Comparison of ENCODE assay signal across 16 cellular contexts in the genomic region with DNA sequence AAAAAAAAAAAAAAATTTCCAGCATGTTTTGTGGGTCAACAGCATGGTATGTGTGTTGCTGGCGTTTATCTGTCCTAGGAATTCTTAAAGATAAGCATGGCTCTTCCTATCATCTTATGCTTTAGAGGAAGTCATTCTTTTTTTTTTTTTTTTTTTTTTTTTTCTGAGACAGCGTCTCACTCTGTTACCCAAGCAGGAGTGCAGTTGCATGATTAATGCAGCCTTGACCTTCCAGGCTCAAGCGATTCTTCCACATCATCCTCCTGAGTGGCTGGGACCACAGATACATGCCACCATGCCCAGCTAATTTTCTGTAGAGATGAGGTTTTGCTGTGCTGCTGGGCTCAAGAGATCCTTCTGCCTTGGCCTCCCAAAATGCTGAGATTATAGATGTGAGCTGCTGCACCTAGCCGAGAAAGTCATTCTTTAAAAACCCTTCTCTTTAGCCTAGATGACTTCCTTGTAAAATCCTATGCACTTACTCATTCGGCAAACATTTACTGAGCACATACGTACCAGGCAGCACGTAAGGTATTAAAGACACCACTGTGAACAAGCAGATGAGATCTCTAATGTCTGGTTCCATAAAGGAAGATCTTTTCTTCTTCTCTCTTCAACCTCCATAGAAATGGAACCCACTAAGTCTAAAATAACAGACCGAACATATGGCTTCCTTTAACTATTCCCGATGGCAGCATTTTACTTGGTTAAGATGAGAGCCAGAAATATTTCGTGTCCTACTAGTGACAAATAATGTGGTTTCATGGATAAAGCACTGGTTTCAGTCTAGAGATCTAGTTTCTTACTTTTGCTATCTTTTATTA.
A peak's percentile ranks its signal among the peaks of the same experiment; 100 is the strongest.
DNase-seq lines count a peak whose midpoint lies in the region; ATAC-seq, FAIRE-seq and TF ChIP-seq lines count a peak whose summit lies in the region.
"Had no signal": no experiment of that assay in that cellular context is flagged by ENCODE, and none has a peak within 500 bp of the region (broad histone marks: within the 10 kb centered on the region; RNA-seq: fewer than 3 reads in every experiment).

No MANE protein-coding gene starts in this region.

- intact Hi-C loops in endothelial cell of umbilical vein (cut with micrococcal nuclease): no loop called here

- TF ChIP-seq CTCF in endothelial cell of umbilical vein (IDR thresholded peaks at IDR 0.05; ENCODE audit: extremely low read depth in 1 of 2, insufficient read depth in 1 of 2, low read depth in 1 of 2, low read length in 2 of 2): no peak

- H3K27ac Mint-ChIP-seq in natural killer cell treated with Interleukin-12 subunit alpha and Interleukin-12 subunit beta and Interleukin-15 and Interleukin-18, amount 100 ng/mL, for 72 hours: no peak overlapping the region
- H3K27ac Mint-ChIP-seq: activated T-cell treated with anti-CD3 and anti-CD28 coated beads, Interleukin-2, amount 50 U/mL, for 24 hours; brain had no signal

- no peak for TF ChIP-seq POLR2A in endothelial cell of umbilical vein (IDR thresholded peaks at IDR 0.05; ENCODE audit: low read depth, low read length)

- dilution Hi-C loops in endothelial cell of umbilical vein (cut with MboI; ENCODE audit: extremely low pct_ligation_motif_present, low sequenced_read_pairs): no loop called here

- H3K4me1 ChIP-seq in endothelial cell of umbilical vein (ENCODE audit: control insufficient read depth, extremely low read depth, insufficient read depth, low read length) (peaks cover 12% of the 10 kb centered on the region), mesodermal cell (ENCODE audit: control insufficient read depth, insufficient read depth, low read length, poor library complexity, severe bottlenecking) (peaks cover 72% of the 10 kb centered on the region)

- H3K27me3 ChIP-seq in endothelial cell of umbilical vein (ENCODE audit: control insufficient read depth in 2 of 2, insufficient read depth in 2 of 2, low read length in 2 of 2): no peaks in the 10 kb centered on the region

- no peak overlapping the region for H2AFZ ChIP-seq in endothelial cell of umbilical vein (ENCODE audit: low read depth, low read length)

- no peaks in the 10 kb centered on the region for H3K4me1 Mint-ChIP-seq in natural killer cell treated with Interleukin-12 subunit alpha and Interleukin-12 subunit beta and Interleukin-15 and Interleukin-18, amount 100 ng/mL, for 72 hours (ENCODE audit: low read depth in 2 of 2)
- H3K4me1 Mint-ChIP-seq: neural crest cell had no signal

- no peaks in the 10 kb centered on the region for H3K9me3 Mint-ChIP-seq in natural killer cell treated with Interleukin-12 subunit alpha and Interleukin-12 subunit beta and Interleukin-15 and Interleukin-18, amount 100 ng/mL, for 72 hours
- H3K9me3 Mint-ChIP-seq: activated T-cell treated with anti-CD3 and anti-CD28 coated beads, Interleukin-2, amount 50 U/mL, for 24 hours; brain; neural crest cell had no signal

- 60 to 93% methylated on average over 3 to 6 of the region's 10 CpGs for WGBS in mesodermal cell (ENCODE audit: insufficient coverage in 2 of 2), 2 experiments

- H3K36me3 Mint-ChIP-seq in natural killer cell treated with Interleukin-12 subunit alpha and Interleukin-12 subunit beta and Interleukin-15 and Interleukin-18, amount 100 ng/mL, for 72 hours: no peaks in the 10 kb centered on the region

- no peaks in the 10 kb centered on the region for H3K9me3 ChIP-seq in endothelial cell of umbilical vein (replicated peaks; ENCODE audit: control insufficient read depth, insufficient read depth, low read length)
- H3K9me3 ChIP-seq in mesodermal cell (ENCODE audit: control insufficient read depth, low read length): no peaks in the 10 kb centered on the region

- H3K9ac ChIP-seq in endothelial cell of umbilical vein (replicated peaks; ENCODE audit: extremely low read depth, insufficient read depth, low read length): no peak overlapping the region

- H3K79me2 ChIP-seq in endothelial cell of umbilical vein (ENCODE audit: control insufficient read depth, insufficient read depth, low read length): no peaks in the 10 kb centered on the region

- no peaks in the 10 kb centered on the region for H4K20me1 ChIP-seq in endothelial cell of umbilical vein (replicated peaks; ENCODE audit: control insufficient read depth, extremely low read depth, insufficient read depth, low read length)

- no TSS peak for BruUV-seq in endothelial cell of umbilical vein (replicated peaks; lab: Mats Ljungman, UMichigan)

- H3K36me3 ChIP-seq in endothelial cell of umbilical vein (ENCODE audit: control insufficient read depth in 2 of 2, extremely low read depth in 1 of 2, insufficient read depth in 2 of 2, low read length in 2 of 2) (no peaks in the 10 kb centered on the region), mesodermal cell (ENCODE audit: control insufficient read depth, insufficient read depth, low read length) (peaks cover 8% of the 10 kb centered on the region)

- H3K4me3 ChIP-seq in endothelial cell of umbilical vein (replicated peaks in 1 of 3; ENCODE audit: insufficient read depth in 1 of 3, low read depth in 1 of 3, low read length in 3 of 3): no peak overlapping the region
- H3K4me3 ChIP-seq in mesodermal cell (ENCODE audit: extremely low read depth, insufficient read depth, low read length, poor library complexity, severe bottlenecking): no peak overlapping the region

- no peak overlapping the region for H3K27ac ChIP-seq in endothelial cell of umbilical vein (ENCODE audit: insufficient read depth, low read depth, low read length)
- H3K27ac ChIP-seq in mesodermal cell (ENCODE audit: low read depth, low read length, severe bottlenecking): peak overlapping the region; percentile 95

- CTCF ChIA-PET in endothelial cell of umbilical vein (lab: Charles Lee): no interaction called here

- H3K4me3 Mint-ChIP-seq in natural killer cell treated with Interleukin-12 subunit alpha and Interleukin-12 subunit beta and Interleukin-15 and Interleukin-18, amount 100 ng/mL, for 72 hours: no peak overlapping the region
- H3K4me3 Mint-ChIP-seq: activated T-cell treated with anti-CD3 and anti-CD28 coated beads, Interleukin-2, amount 50 U/mL, for 24 hours; brain; CD14-positive monocyte; neural crest cell had no signal

- POLR2A ChIA-PET in endothelial cell of umbilical vein (lab: Charles Lee): interaction anchor here (0.7 kb wide), 1 partner anchor 161 kb away, joined by 8 read pairs; no protein-coding TSS in a partner anchor

- no peaks in the 10 kb centered on the region for H3K9me1 ChIP-seq in endothelial cell of umbilical vein (replicated peaks; ENCODE audit: control insufficient read depth, extremely low read depth, insufficient read depth, low read length)

- no peak for ATAC-seq in HG03571 (IDR thresholded peaks at IDR 0.05; ENCODE audit: unreplicated experiment)
- no peak for ATAC-seq in natural killer cell treated with Interleukin-12 subunit alpha and Interleukin-12 subunit beta and Interleukin-15 and Interleukin-18, amount 100 ng/mL, for 72 hours

- no peak overlapping the region for H3K4me2 ChIP-seq in endothelial cell of umbilical vein (ENCODE audit: insufficient read depth, low read length)

- H3K27me3 Mint-ChIP-seq in natural killer cell treated with Interleukin-12 subunit alpha and Interleukin-12 subunit beta and Interleukin-15 and Interleukin-18, amount 100 ng/mL, for 72 hours: peaks cover 12 to 26% of the 10 kb centered on the region in 2 donors
- H3K27me3 Mint-ChIP-seq: activated T-cell treated with anti-CD3 and anti-CD28 coated beads, Interleukin-2, amount 50 U/mL, for 24 hours; brain had no signal

- DNase-seq in DMS53 (lab: John Stamatoyannopoulos, UW): peak; percentile 89
- peak; percentile 68 for DNase-seq in NCI-H460 (ENCODE audit: extremely low read depth, low read depth)
- DNase-seq in endothelial cell of umbilical vein (ENCODE audit: low read depth, low spot score): no peak
- DNase-seq in GDM1 (lab: John Stamatoyannopoulos, UW): no peak
- DNase-seq in SK-N-DZ (ENCODE audit: low spot score): no peak
- no peak for DNase-seq in natural killer cell treated with Interleukin-12 subunit alpha and Interleukin-12 subunit beta and Interleukin-15 and Interleukin-18, amount 100 ng/mL, for 72 hours (ENCODE audit: low spot score)
- DNase-seq: activated CD4-positive, CD25-positive, alpha-beta regulatory T cell; activated T-cell treated with anti-CD3 and anti-CD28 coated beads, Interleukin-2, amount 50 U/mL, for 24 hours; kidney; Right ventricle myocardium superior; stimulated activated CD4-positive, alpha-beta T cell treated with anti-CD3 and anti-CD28 coated beads, Interleukin-12 subunit alpha, Interleukin-12 subunit beta, amount 100 ng/mL, for 4 hours had no signal

- peak; percentile 48 for FAIRE-seq in endothelial cell of umbilical vein (lab: Jason Lieb, UNC)
- FAIRE-seq: kidney had no signal

TF ChIP-seq in endothelial cell of umbilical vein, 7 proteins besides CTCF, POLR2A, EP300 and RAD21:
- TF ChIP-seq JUN (IDR thresholded peaks at IDR 0.05; ENCODE audit: borderline replicate concordance, insufficient read depth, insufficient read length, low read depth): no peak
- TF ChIP-seq POLR2AphosphoS5 (IDR thresholded peaks at IDR 0.05; ENCODE audit: insufficient read depth, low read depth, low read length): no peak
- no peak for TF ChIP-seq GATA2 (IDR thresholded peaks at IDR 0.05; ENCODE audit: insufficient read depth, insufficient read length, low read depth, low read length)
- TF ChIP-seq, protein P1, sequence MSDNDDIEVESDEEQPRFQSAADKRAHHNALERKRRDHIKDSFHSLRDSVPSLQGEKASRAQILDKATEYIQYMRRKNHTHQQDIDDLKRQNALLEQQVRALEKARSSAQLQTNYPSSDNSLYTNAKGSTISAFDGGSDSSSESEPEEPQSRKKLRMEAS (IDR thresholded peaks at IDR 0.05; ENCODE audit: insufficient read depth, insufficient read length): no peak
- no peak for TF ChIP-seq EZH2 (IDR thresholded peaks at IDR 0.05; ENCODE audit: borderline replicate concordance, low read depth, low read length, severe bottlenecking)
- no peak for TF ChIP-seq MYC (IDR thresholded peaks at IDR 0.05; ENCODE audit: low read depth, low read length)
- no peak for TF ChIP-seq FOS (IDR thresholded peaks at IDR 0.05; ENCODE audit: borderline replicate concordance, insufficient read depth, low read length)

Comparison
In these comparisons a context has a peak if more than half of its experiments do, and no peak if none do; other contexts are left out.
1. DNase-seq: peak in DMS53 (single experiment) and NCI-H460 (single experiment); none in endothelial cell of umbilical vein (single experiment), GDM1 (single experiment), SK-N-DZ (single experiment) and natural killer cell treated with Interleukin-12 subunit alpha and Interleukin-12 subunit beta and Interleukin-15 and Interleukin-18, amount 100 ng/mL, for 72 hours (single experiment).